In the genomic region with DNA sequence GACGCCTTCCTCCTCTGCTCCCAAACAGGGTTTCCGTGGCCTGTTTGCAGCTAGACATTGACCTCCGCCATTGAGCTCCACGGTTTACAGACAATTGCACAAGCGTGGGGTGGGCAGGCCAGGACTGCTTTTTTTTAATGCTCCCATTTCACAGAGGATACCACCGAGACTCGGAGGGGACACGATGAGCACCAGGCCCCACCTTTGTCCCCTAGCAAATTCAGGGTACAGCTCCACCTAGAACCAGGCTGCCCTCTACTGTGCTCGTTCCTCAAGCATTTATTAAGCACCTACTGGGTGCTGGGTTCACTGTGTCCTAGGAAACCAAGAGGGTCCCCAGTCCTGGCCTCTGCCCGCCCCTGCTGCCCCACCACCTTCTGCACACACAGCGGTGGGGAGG, we compare ENCODE assay signal across 24 cellular contexts. TPM values are rescaled to one million over a fixed set of nuclear protein-coding genes. Genes with fewer than 3 reads are reported as not detected.
DNase-seq lines count a peak whose midpoint lies in the region; ATAC-seq, FAIRE-seq and TF ChIP-seq lines count a peak whose summit lies in the region.
"Had no signal": no experiment of that assay in that cellular context is flagged by ENCODE, and none has a peak within 500 bp of the region (broad histone marks: within the 10 kb centered on the region; RNA-seq: fewer than 3 reads in every experiment).

No MANE protein-coding gene starts in this region.

- POLR2A ChIA-PET in WTC11 (lab: Charles Lee): interaction anchor here (0.8 kb wide), 1 partner anchor 60 kb away, joined by 3 read pairs; no protein-coding TSS in a partner anchor

- no peak overlapping the region for H2AFZ ChIP-seq in H9 (ENCODE audit: low read length)
- no peak overlapping the region for H2AFZ ChIP-seq in neuronal stem cell (ENCODE audit: low read length)

- H2AK5ac ChIP-seq in H9 (ENCODE audit: insufficient read length, low read length): no peak overlapping the region
- H2AK5ac ChIP-seq in neuronal stem cell (ENCODE audit: low read depth, low read length): no peak overlapping the region

- H2BK12ac ChIP-seq in H9 (ENCODE audit: insufficient read length, low read depth, low read length) (no peak overlapping the region), neuronal stem cell (ENCODE audit: low read length) (no peak overlapping the region)

- H4K20me1 ChIP-seq in H9 (ENCODE audit: control insufficient read depth, insufficient read depth, insufficient read length): no peaks in the 10 kb centered on the region

- no peak for FAIRE-seq in RCC 7860 (lab: Jason Lieb, UNC)
- FAIRE-seq: astrocyte, frontal cortex, G401.6 had no signal

- intact Hi-C loops in head of caudate nucleus (cut with DNase I): no loop called here

- peak overlapping the region; percentile 21 for H3K4me3 Mint-ChIP-seq in activated T-cell treated with anti-CD3 and anti-CD28 coated beads, Interleukin-2, amount 50 U/mL, for 4 hours
- H3K4me3 Mint-ChIP-seq in H9 (no peak overlapping the region), WTC11 (peak overlapping the region; percentile 4; the same call in 1 of the 2 replicates)
- H3K4me3 Mint-ChIP-seq: activated naive CD4-positive, alpha-beta T cell treated with anti-CD3 and anti-CD28 coated beads for 36 hours; nephron had no signal

- H3K36me3 ChIP-seq in neuronal stem cell (replicated peaks in 1 of 2; ENCODE audit: control insufficient read depth in 2 of 2, insufficient read depth in 2 of 2, low read length in 2 of 2): no peaks in the 10 kb centered on the region
- H3K36me3 ChIP-seq: upper lobe of right lung had no signal

- H4K91ac ChIP-seq in H9 (ENCODE audit: insufficient read length, low read depth, low read length) (no peak overlapping the region), neuronal stem cell (ENCODE audit: low read depth, low read length, poor library complexity) (no peak overlapping the region)

- H2BK120ac ChIP-seq in H9 (ENCODE audit: low read depth, low read length, poor library complexity, severe bottlenecking) (no peak overlapping the region), neuronal stem cell (ENCODE audit: low read depth, low read length) (no peak overlapping the region)

- no peak overlapping the region for H3T11ph ChIP-seq in H9 (ENCODE audit: low read length)

- H4K8ac ChIP-seq in H9 (replicated peaks; ENCODE audit: insufficient read length, low read depth, low read length) (no peak overlapping the region), neuronal stem cell (ENCODE audit: low read depth, low read length) (no peak overlapping the region)

- H2BK20ac ChIP-seq in H9 (ENCODE audit: low read depth, low read length, poor library complexity, severe bottlenecking): no peak overlapping the region

- H3K79me2 ChIP-seq in H9 (ENCODE audit: insufficient read depth, low read length): no peaks in the 10 kb centered on the region

- H3K27ac ChIP-seq in H9 (ENCODE audit: insufficient read length, low read depth, low read length): no peak overlapping the region
- H3K27ac ChIP-seq in neuronal stem cell (replicated peaks; ENCODE audit: low read length): no peak overlapping the region
- H3K27ac ChIP-seq: C4-2B, upper lobe of right lung had no signal

- H3K4me1 ChIP-seq in H9 (ENCODE audit: insufficient read depth, low read length) (peaks cover 3% of the 10 kb centered on the region; the same call in 1 of the 2 replicates), neuronal stem cell (ENCODE audit: control insufficient read depth in 2 of 2, insufficient read depth in 1 of 2, low read depth in 1 of 2, low read length in 2 of 2) (peaks cover 10 to 16% of the 10 kb centered on the region in 2 donors)
- H3K4me1 ChIP-seq: upper lobe of right lung had no signal

- TF ChIP-seq CTCF in H9 (conservative IDR thresholded peaks at IDR 0.05) (no peak), WTC11 (IDR thresholded peaks at IDR 0.05) (no peak)

- H3K4me1 Mint-ChIP-seq in activated T-cell treated with anti-CD3 and anti-CD28 coated beads, Interleukin-2, amount 50 U/mL, for 4 hours (ENCODE audit: low read depth): peaks cover 18% of the 10 kb centered on the region
- H3K4me1 Mint-ChIP-seq in H9 (peaks cover 29 to 46% of the 10 kb centered on the region in 2 experiments), WTC11 (peaks cover 28% of the 10 kb centered on the region)

- H3K4me3 ChIP-seq in neuronal stem cell (ENCODE audit: low read length in 2 of 2): no peak overlapping the region
- H3K4me3 ChIP-seq: upper lobe of right lung had no signal

- no peaks in the 10 kb centered on the region for H3K27me3 ChIP-seq in H9 (ENCODE audit: insufficient read depth, low read length)
- peaks cover 0 to 46% (median 0%) of the 10 kb centered on the region in 3 experiments for H3K27me3 ChIP-seq in neuronal stem cell (ENCODE audit: control insufficient read depth in 3 of 3, insufficient read depth in 3 of 3, low read depth in 1 of 3, low read length in 3 of 3)

- H2BK5ac ChIP-seq in H9 (ENCODE audit: insufficient read length, low read length) (no peak overlapping the region), neuronal stem cell (ENCODE audit: low read length) (no peak overlapping the region)

- no peaks in the 10 kb centered on the region for H3K36me3 Mint-ChIP-seq in activated T-cell treated with anti-CD3 and anti-CD28 coated beads, Interleukin-2, amount 50 U/mL, for 4 hours (ENCODE audit: insufficient read depth)
- H3K36me3 Mint-ChIP-seq in H9 (ENCODE audit: insufficient read depth in 1 of 3, low read depth in 3 of 3): no peaks in the 10 kb centered on the region; a peak in 1 of 7 replicates
- no peaks in the 10 kb centered on the region for H3K36me3 Mint-ChIP-seq in WTC11

- H3K9me3 ChIP-seq in H9 (ENCODE audit: control insufficient read depth, low read depth, low read length) (no peaks in the 10 kb centered on the region), neuronal stem cell (replicated peaks in 1 of 2; ENCODE audit: control insufficient read depth in 2 of 2, insufficient read depth in 1 of 2, low read depth in 1 of 2, low read length in 2 of 2) (no peaks in the 10 kb centered on the region)
- H3K9me3 ChIP-seq: upper lobe of right lung had no signal

- H3K18ac ChIP-seq in H9 (ENCODE audit: insufficient read length, low read depth, low read length) (no peak overlapping the region), neuronal stem cell (ENCODE audit: low read length) (peak overlapping the region; percentile 79)

- H3K27me3 Mint-ChIP-seq in activated T-cell treated with anti-CD3 and anti-CD28 coated beads, Interleukin-2, amount 50 U/mL, for 4 hours (ENCODE audit: low read depth): peaks cover 2% of the 10 kb centered on the region
- H3K27me3 Mint-ChIP-seq in H9 (ENCODE audit: low read depth) (peaks cover 15% of the 10 kb centered on the region), WTC11 (ENCODE audit: low read depth) (no peaks in the 10 kb centered on the region)

- H3K27ac Mint-ChIP-seq in H9: peak overlapping the region in 2 of 3 experiments; percentile 40 to 85; a peak in 2 of 7 replicates
- H3K27ac Mint-ChIP-seq in WTC11: peak overlapping the region; percentile 24; the same call in 1 of the 2 replicates
- H3K27ac Mint-ChIP-seq: activated naive CD4-positive, alpha-beta T cell treated with anti-CD3 and anti-CD28 coated beads for 36 hours had no signal

- CTCF ChIA-PET in WTC11 (lab: Charles Lee): interaction anchor here (0.8 to 2.0 kb wide), 5 partner anchors 11 to 132 kb away, joined by 3 to 6 read pairs (median 5); a partner anchor contains a TSS

- H3K14ac ChIP-seq in H9 (ENCODE audit: insufficient read depth, low read length) (no peak overlapping the region), neuronal stem cell (ENCODE audit: low read length) (no peak overlapping the region)

- no peak for DNase-seq in activated T-cell treated with anti-CD3 and anti-CD28 coated beads, Interleukin-2, amount 50 U/mL, for 4 hours
- DNase-seq in activated T-cell treated with anti-CD3 and anti-CD28 coated beads, Interleukin-2, amount 50 U/mL, for 48 hours: no peak
- DNase-seq in H9 (no peak), WTC11 (ENCODE audit: low spot score) (no peak), neuronal stem cell (ENCODE audit: low spot score) (no peak), RCC 7860 (ENCODE audit: low spot score) (no peak), head of caudate nucleus (no peak)
- no peak for DNase-seq in stimulated activated CD4-positive, alpha-beta T cell treated with anti-CD3 and anti-CD28 coated beads, Interleukin-1b, Interleukin-23, amount 100 ng/mL, for 48 hours
- DNase-seq: ACHN, DMS153, hippocampal formation, left ventricle myocardium superior, midbrain, NCI-H1930, NCI-H748 treated with DMSO at 0.1 percent for 48 hours, Right ventricle myocardium superior, upper lobe of right lung had no signal

- no peak overlapping the region for H3K56ac ChIP-seq in H9 (ENCODE audit: insufficient read length, low read depth, low read length)

- H3K4ac ChIP-seq in H9 (ENCODE audit: low read depth, low read length) (no peak overlapping the region), neuronal stem cell (ENCODE audit: low read length) (no peak overlapping the region)

- H2BK15ac ChIP-seq in H9 (ENCODE audit: low read depth, low read length): no peak overlapping the region
- no peak overlapping the region for H2BK15ac ChIP-seq in neuronal stem cell (ENCODE audit: low read length)

- H3K4me2 ChIP-seq in H9 (ENCODE audit: insufficient read depth, insufficient read length, low read length): no peak overlapping the region
- H3K4me2 ChIP-seq in neuronal stem cell (ENCODE audit: insufficient read depth, low read length, poor library complexity, severe bottlenecking): no peak overlapping the region

- H3K23ac ChIP-seq in H9 (ENCODE audit: insufficient read length, low read depth, low read length) (no peak overlapping the region), neuronal stem cell (ENCODE audit: low read depth, low read length, poor library complexity) (no peak overlapping the region)

- H3K79me1 ChIP-seq in H9 (ENCODE audit: insufficient read depth, low read depth, low read length, poor library complexity, severe bottlenecking) (no peaks in the 10 kb centered on the region), neuronal stem cell (ENCODE audit: low read depth, low read length) (peaks cover 2% of the 10 kb centered on the region)

- H3K9me3 Mint-ChIP-seq in activated T-cell treated with anti-CD3 and anti-CD28 coated beads, Interleukin-2, amount 50 U/mL, for 4 hours: no peaks in the 10 kb centered on the region
- H3K9me3 Mint-ChIP-seq in H9 (no peaks in the 10 kb centered on the region), WTC11 (no peaks in the 10 kb centered on the region)
- H3K9me3 Mint-ChIP-seq: activated naive CD4-positive, alpha-beta T cell treated with anti-CD3 and anti-CD28 coated beads for 36 hours; nephron had no signal

- no peak overlapping the region for H4K5ac ChIP-seq in H9 (ENCODE audit: insufficient read length, low read depth, low read length)

- WGBS in H9 (ENCODE audit: extremely low coverage, insufficient read length, low lambda C conversion rate): no CpG with 5 or more reads among the region's 11 CpGs
- no CpG with 5 or more reads among the region's 11 CpGs for WGBS in neuronal stem cell (ENCODE audit: extremely low coverage in 2 of 2, insufficient read length in 2 of 2, insufficient replicate concordance in 1 of 2), 2 donors

- no peaks in the 10 kb centered on the region for H3K23me2 ChIP-seq in H9 (ENCODE audit: insufficient read length, low read depth, low read length, poor library complexity, severe bottlenecking)

- H3K9ac ChIP-seq in H9 (ENCODE audit: extremely low read depth, insufficient read length, low read length) (no peak overlapping the region), neuronal stem cell (ENCODE audit: low read depth, low read length, poor library complexity) (no peak overlapping the region)

- ATAC-seq in activated T-cell treated with anti-CD3 and anti-CD28 coated beads, Interleukin-2, amount 50 U/mL, for 4 hours: peak in 1 of 2 donors; percentile 4
- ATAC-seq in WTC11: no peak
- ATAC-seq: left ventricle myocardium superior had no signal

RNA-seq across cellular contexts. Expression of a gene that starts 12.2 kb away (rescaled TPM):
- under 1 TPM; 0.08 to 0.14 (median 0.13) TPM for total RNA-seq in activated T-cell treated with anti-CD3 and anti-CD28 coated beads, Interleukin-2, amount 50 U/mL, for 4 hours
- total RNA-seq in H9 (2021): 0.42 and 0.53 TPM in 2 replicates
- 2.5 to 3.1 TPM (median 3.0 TPM) in 3 replicates for total RNA-seq in WTC11 (2021)
- polyA plus RNA-seq in neuronal stem cell (2013, experiment 1 of 2): 0.29 TPM
- polyA plus RNA-seq in neuronal stem cell (2013, experiment 2 of 2): 0.28 TPM
- total RNA-seq: activated naive CD4-positive, alpha-beta T cell treated with anti-CD3 and anti-CD28 coated beads for 36 hours; HT-29 had no signal

Comparison
In these comparisons a context has a peak if more than half of its experiments do, and no peak if none do; other contexts are left out.
1. H3K4me3 Mint-ChIP-seq: peak in activated T-cell treated with anti-CD3 and anti-CD28 coated beads, Interleukin-2, amount 50 U/mL, for 4 hours (single experiment) and WTC11 (single experiment); none in H9 (0 of 2).